In the genomic region with DNA sequence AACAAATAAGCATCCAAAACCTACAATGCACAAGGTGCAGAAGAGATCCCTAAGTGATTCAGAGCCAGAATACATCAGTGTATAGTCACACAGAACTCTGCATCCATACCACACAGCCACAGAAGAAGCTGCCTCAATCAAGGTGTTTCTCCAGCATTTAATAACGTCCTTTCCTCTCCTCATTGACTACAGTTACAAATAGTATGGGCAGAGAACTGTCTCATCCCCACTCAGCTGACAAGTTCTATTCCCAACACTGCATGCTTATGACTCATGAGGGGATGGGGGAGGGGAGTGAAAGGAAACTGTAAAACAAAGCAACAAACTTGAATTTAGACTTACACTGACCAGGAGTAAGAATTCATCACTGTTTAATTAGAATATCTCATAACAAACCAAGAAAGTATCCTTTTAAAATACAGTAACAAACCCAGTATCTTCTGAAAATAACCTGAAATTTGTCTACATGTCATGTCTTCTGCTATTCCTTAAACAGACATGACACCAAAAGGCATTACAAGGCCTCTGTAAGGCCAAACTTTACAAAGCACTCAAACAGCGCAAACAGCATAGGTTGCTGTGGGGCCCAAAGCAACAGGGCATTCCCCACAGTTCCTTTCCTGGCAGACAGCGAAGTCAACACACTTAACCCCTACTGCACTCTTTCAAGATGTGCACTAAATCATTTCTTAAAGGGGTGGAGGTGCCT, we compare ENCODE assay signal across 8 cellular contexts. TPM values are rescaled to one million over a fixed set of nuclear protein-coding genes. Genes with fewer than 3 reads are reported as not detected.
A peak's percentile ranks its signal among the peaks of the same experiment; 100 is the strongest.
DNase-seq lines count a peak whose midpoint lies in the region; ATAC-seq lines count a peak whose summit lies in the region.

No MANE protein-coding gene starts in this region.

- H3K36me3 ChIP-seq in BLaER1, result peaks cover 45% of the 10 kb centered on the region

- H4K20me1 ChIP-seq in BLaER1, result peaks cover 100% of the 10 kb centered on the region

- peaks cover 44% of the 10 kb centered on the region for H3K4me1 ChIP-seq in BLaER1

- intact Hi-C loops in left cardiac atrium (cut with DNase I), result no loop called here

- DNase-seq in NCI-H69 (lab: John Stamatoyannopoulos, UW), result peak; percentile 74
- peak; percentile 54 for DNase-seq in amniotic stem cell (lab: John Stamatoyannopoulos, UW)
- no peak for DNase-seq in left cardiac atrium
- peak; percentile 92 for DNase-seq in renal cortical epithelial cell (ENCODE audit: low read depth)
- no peak for DNase-seq in DMS79 treated with DMSO at 0.1 percent for 48 hours (lab: John Stamatoyannopoulos, UW)

- H3K27ac ChIP-seq in BLaER1, result no peak overlapping the region

- no peaks in the 10 kb centered on the region for H3K27me3 ChIP-seq in BLaER1

- peak overlapping the region; percentile 13; the same call in 1 of the 2 replicates for H3K9ac ChIP-seq in BLaER1

- peak overlapping the region; percentile 27 for H3K4me2 ChIP-seq in BLaER1

- ATAC-seq in GM21619 (IDR thresholded peaks at IDR 0.05; ENCODE audit: unreplicated experiment), result peak; percentile 51
- peak; percentile 68 to 93 for ATAC-seq in left cardiac atrium
- no peak for ATAC-seq in HG03045 (IDR thresholded peaks at IDR 0.05; ENCODE audit: unreplicated experiment)

- H3K9me3 ChIP-seq in BLaER1, result no peaks in the 10 kb centered on the region

- no peak overlapping the region for H3K4me3 ChIP-seq in BLaER1

RNA-seq across cellular contexts. Expression of a gene that starts 29.3 kb away (rescaled TPM):
- total RNA-seq in left cardiac atrium (10 to 100 TPM; 64.5 to 81.9 TPM), renal cortical epithelial cell (76.8 and 137 TPM in 2 replicates)

RNA-seq across cellular contexts. Expression of a gene that starts 41.8 kb away (rescaled TPM):
- 10 to 100 TPM; 18.1 to 19.2 TPM for total RNA-seq in left cardiac atrium
- total RNA-seq in renal cortical epithelial cell, result 94.0 and 135 TPM in 2 replicates

RNA-seq across cellular contexts. Expression of a gene that starts 55.1 kb away (rescaled TPM):
- total RNA-seq in left cardiac atrium (10 to 100 TPM; 10.2 to 12.2 TPM), renal cortical epithelial cell (28.1 and 31.7 TPM in 2 replicates)

RNA-seq across cellular contexts. Expression of a gene that starts 55.2 kb away (rescaled TPM):
- total RNA-seq in left cardiac atrium (100 to 1,000 TPM; 150 to 182 TPM), renal cortical epithelial cell (61.1 and 64.7 TPM in 2 replicates)

Comparison
In these comparisons a context has a peak if more than half of its experiments do, and no peak if none do; other contexts are left out.
1. DNase-seq: peak in NCI-H69 (single experiment), amniotic stem cell (single experiment) and renal cortical epithelial cell (single experiment); none in left cardiac atrium (single experiment) and DMS79 treated with DMSO at 0.1 percent for 48 hours (single experiment).